ENCODE assay signal across 1 cellular context in genomic region chr19:2824129-2824528, GRCh38.
TF ChIP-seq lines count a peak whose summit lies in the region.

No MANE protein-coding gene starts in this region.

TF ChIP-seq in HepG2, 621 proteins besides CTCF, POLR2A, EP300 and RAD21:
- TF ChIP-seq TCF12 (IDR thresholded peaks at IDR 0.05): no peak
- no peak for TF ChIP-seq TCF12 (CRISPR knock-in tag; IDR thresholded peaks at IDR 0.05)
- TF ChIP-seq FOXK2 (IDR thresholded peaks at IDR 0.05): no peak
- peak; percentile 20; the same call in 1 of the 2 replicates for TF ChIP-seq ZNF687 (CRISPR knock-in tag; IDR thresholded peaks at IDR 0.05)
